Comparison of ENCODE assay signal across 1 cellular context in the genomic region with DNA sequence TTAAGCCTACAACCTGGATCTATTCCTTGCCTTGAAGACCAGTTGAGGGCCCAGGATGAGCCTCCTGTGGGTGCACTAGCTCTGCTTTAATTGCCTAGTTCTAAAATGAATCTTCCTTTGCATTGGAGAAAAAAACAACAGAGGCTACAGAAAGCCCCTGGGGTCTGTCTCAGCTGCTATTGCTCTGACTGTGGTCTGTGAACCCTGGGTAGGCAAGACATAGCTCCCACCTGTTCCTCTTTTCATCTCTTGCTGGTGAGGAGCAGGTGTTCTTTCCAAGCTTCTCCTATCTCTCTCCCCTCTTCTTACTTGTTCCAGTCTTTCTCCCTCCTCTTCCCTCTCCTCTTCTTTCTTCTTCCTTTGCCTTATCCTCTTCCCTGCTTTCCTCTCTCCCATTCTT.
TF ChIP-seq lines count a peak whose summit lies in the region.

No MANE protein-coding gene starts in this region.

TF ChIP-seq in HepG2, 621 proteins besides CTCF, POLR2A, EP300 and RAD21 (continued from another document):
- TF ChIP-seq ZKSCAN8 (CRISPR knock-in tag; IDR thresholded peaks at IDR 0.05; ENCODE audit: borderline replicate concordance) (no peak), MEIS2 (CRISPR knock-in tag; IDR thresholded peaks at IDR 0.05) (no peak), KDM2A (CRISPR knock-in tag; IDR thresholded peaks at IDR 0.05; ENCODE audit: borderline replicate concordance, low read depth) (no peak), ZKSCAN1 (IDR thresholded peaks at IDR 0.05; ENCODE audit: low read length) (no peak), NCOA5 (CRISPR knock-in tag; IDR thresholded peaks at IDR 0.05) (no peak), AFF4 (CRISPR knock-in tag; IDR thresholded peaks at IDR 0.05) (no peak), ZNF577 (CRISPR knock-in tag; IDR thresholded peaks at IDR 0.05; ENCODE audit: borderline replicate concordance, low read depth) (no peak), IKZF4 (CRISPR knock-in tag; IDR thresholded peaks at IDR 0.05; ENCODE audit: borderline replicate concordance, low read depth, not compliant biosample characterization) (no peak), RARA (CRISPR knock-in tag; IDR thresholded peaks at IDR 0.05) (no peak), CBX5 (CRISPR knock-in tag; IDR thresholded peaks at IDR 0.05; ENCODE audit: borderline replicate concordance) (no peak), ZNF337 (CRISPR knock-in tag; IDR thresholded peaks at IDR 0.05; ENCODE audit: borderline replicate concordance, low read depth) (no peak), ZNF274 (CRISPR knock-in tag; IDR thresholded peaks at IDR 0.05) (no peak), BRD4 (CRISPR knock-in tag; IDR thresholded peaks at IDR 0.05) (no peak), NFE2L1 (CRISPR knock-in tag; IDR thresholded peaks at IDR 0.05; ENCODE audit: borderline replicate concordance) (no peak)
- TF ChIP-seq, protein P1, sequence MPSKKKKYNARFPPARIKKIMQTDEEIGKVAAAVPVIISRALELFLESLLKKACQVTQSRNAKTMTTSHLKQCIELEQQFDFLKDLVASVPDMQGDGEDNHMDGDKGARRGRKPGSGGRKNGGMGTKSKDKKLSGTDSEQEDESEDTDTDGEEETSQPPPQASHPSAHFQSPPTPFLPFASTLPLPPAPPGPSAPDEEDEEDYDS (CRISPR knock-in tag; IDR thresholded peaks at IDR 0.05): no peak
